Comparison of ENCODE assay signal across 32 cellular contexts in the genomic region with DNA sequence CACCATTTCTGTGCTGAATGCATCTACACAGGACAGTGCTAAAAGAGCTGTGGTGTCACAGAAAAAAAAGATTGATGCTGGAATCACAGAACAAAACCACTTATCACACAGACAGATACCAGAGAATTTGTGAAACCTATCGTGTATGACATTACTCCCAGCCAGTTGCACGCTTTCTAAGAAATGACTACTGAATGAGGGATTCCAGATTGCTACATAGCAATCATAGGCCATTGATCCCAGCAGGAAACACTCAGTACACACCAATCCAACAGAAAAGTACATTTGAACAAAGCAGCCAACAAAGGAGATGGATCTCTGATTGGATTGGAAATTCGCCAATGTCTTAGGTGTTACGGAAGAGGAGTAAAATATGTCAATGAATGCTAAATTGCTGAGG. TPM values are rescaled to one million over a fixed set of nuclear protein-coding genes. Genes with fewer than 3 reads are reported as not detected.
"Had no signal": no experiment of that assay in that cellular context is flagged by ENCODE, and none has a peak within 500 bp of the region (broad histone marks: within the 10 kb centered on the region; RNA-seq: fewer than 3 reads in every experiment).

No MANE protein-coding gene starts in this region.

- H3K27ac ChIP-seq: colonic mucosa, epithelial cell of prostate, esophagus squamous epithelium, gastrocnemius medialis, heart right ventricle, left lung, lower lobe of right lung had no signal

- H3K9me3 ChIP-seq: colonic mucosa, esophagus squamous epithelium, gastrocnemius medialis, left lung, lower lobe of right lung, mucosa of descending colon had no signal

- H3K4me3 ChIP-seq: colonic mucosa, esophagus squamous epithelium, gastrocnemius medialis, heart right ventricle, left lung, lower lobe of right lung, mucosa of descending colon had no signal

- H3K4me1 ChIP-seq: colonic mucosa, esophagus squamous epithelium, gastrocnemius medialis, heart right ventricle, left lung, lower lobe of right lung had no signal

- H3K36me3 ChIP-seq: colonic mucosa, esophagus squamous epithelium, gastrocnemius medialis, heart right ventricle, left lung, lower lobe of right lung had no signal

- DNase-seq: colonic mucosa; cortex of kidney; effector CD8-positive, alpha-beta T cell; effector memory CD8-positive, alpha-beta T cell; endodermal cell; erythroblast; esophagus squamous epithelium; foreskin fibroblast; foreskin melanocyte; gastrocnemius medialis; glutamatergic neuron; head of caudate nucleus; heart right ventricle; hippocampal formation; left cardiac atrium; left lung; left ventricle myocardium superior; lower lobe of right lung; mesenchymal stem cell; mucosa of descending colon; naive B cell had no signal

- H3K27me3 ChIP-seq: colonic mucosa, esophagus squamous epithelium, gastrocnemius medialis, heart right ventricle, left lung had no signal

RNA-seq across cellular contexts. Expression of a gene that starts 4.8 kb away (rescaled TPM):
- total RNA-seq: colonic mucosa, dermis microvascular lymphatic vessel endothelial cell, endodermal cell, esophagus mucosa, esophagus squamous epithelium, gastrocnemius medialis, glomerular endothelial cell, heart right ventricle, kidney epithelial cell, left cardiac atrium, left lung, left ventricle myocardium superior, lower leg skin, lower lobe of right lung, lung microvascular endothelial cell, mesenteric fat pad, mesothelial cell of epicardium, mucosa of descending colon, myocyte had no signal
- polyA plus RNA-seq: heart right ventricle, keratinocyte had no signal

RNA-seq across cellular contexts. Expression of a gene that starts 18.1 kb away (rescaled TPM):
- total RNA-seq: colonic mucosa, dermis microvascular lymphatic vessel endothelial cell, endodermal cell, esophagus mucosa, esophagus squamous epithelium, gastrocnemius medialis, glomerular endothelial cell, heart right ventricle, kidney epithelial cell, left cardiac atrium, left lung, left ventricle myocardium superior, lower leg skin, lower lobe of right lung, lung microvascular endothelial cell, mesenteric fat pad, mesothelial cell of epicardium, mucosa of descending colon, myocyte had no signal
- polyA plus RNA-seq: heart right ventricle, keratinocyte had no signal

RNA-seq across cellular contexts. Expression of a gene that starts 22.9 kb away (rescaled TPM):
- total RNA-seq: colonic mucosa, dermis microvascular lymphatic vessel endothelial cell, endodermal cell, esophagus mucosa, esophagus squamous epithelium, gastrocnemius medialis, glomerular endothelial cell, heart right ventricle, kidney epithelial cell, left cardiac atrium, left lung, left ventricle myocardium superior, lower leg skin, lower lobe of right lung, lung microvascular endothelial cell, mesenteric fat pad, mesothelial cell of epicardium, mucosa of descending colon, myocyte had no signal
- polyA plus RNA-seq: heart right ventricle, keratinocyte had no signal

RNA-seq across cellular contexts. Expression of a gene that starts 44.8 kb away (rescaled TPM):
- total RNA-seq: colonic mucosa, dermis microvascular lymphatic vessel endothelial cell, endodermal cell, esophagus mucosa, esophagus squamous epithelium, gastrocnemius medialis, glomerular endothelial cell, heart right ventricle, kidney epithelial cell, left cardiac atrium, left lung, left ventricle myocardium superior, lower leg skin, lower lobe of right lung, lung microvascular endothelial cell, mesenteric fat pad, mesothelial cell of epicardium, mucosa of descending colon, myocyte had no signal
- polyA plus RNA-seq: heart right ventricle, keratinocyte had no signal

RNA-seq across cellular contexts. Expression of a gene that starts 49.0 kb away (rescaled TPM):
- total RNA-seq: colonic mucosa, dermis microvascular lymphatic vessel endothelial cell, endodermal cell, esophagus mucosa, esophagus squamous epithelium, gastrocnemius medialis, glomerular endothelial cell, heart right ventricle, kidney epithelial cell, left cardiac atrium, left lung, left ventricle myocardium superior, lower leg skin, lower lobe of right lung, lung microvascular endothelial cell, mesenteric fat pad, mesothelial cell of epicardium, mucosa of descending colon, myocyte had no signal
- polyA plus RNA-seq: heart right ventricle, keratinocyte had no signal
